ENCODE assay signal across 6 cellular contexts in genomic region chr6:169702640-169703246, GRCh38. TPM values are rescaled to one million over a fixed set of nuclear protein-coding genes. Genes with fewer than 3 reads are reported as not detected.
A peak's percentile ranks its signal among the peaks of the same experiment; 100 is the strongest.
DNase-seq lines count a peak whose midpoint lies in the region; ATAC-seq and TF ChIP-seq lines count a peak whose summit lies in the region.

No MANE protein-coding gene starts in this region.

- peak overlapping the region; percentile 80 to 85 for H3K4me3 ChIP-seq in gastroesophageal sphincter

- ATAC-seq in GM18499 (IDR thresholded peaks at IDR 0.05; ENCODE audit: insufficient read depth, unreplicated experiment) (peak; percentile 3), HG02973 (IDR thresholded peaks at IDR 0.05; ENCODE audit: unreplicated experiment) (peak; percentile 16), gastroesophageal sphincter (no peak)

- peaks cover 0 to 25% of the 10 kb centered on the region in 2 donors for H3K36me3 ChIP-seq in gastroesophageal sphincter

- no peak for TF ChIP-seq CTCF in VCaP (conservative IDR thresholded peaks at IDR 0.05)
- TF ChIP-seq CTCF in gastroesophageal sphincter (IDR thresholded peaks at IDR 0.05): no peak

- H3K4me1 ChIP-seq in gastroesophageal sphincter: peaks cover 7 to 58% (median 20%) of the 10 kb centered on the region in 3 donors

- H3K27ac ChIP-seq in VCaP (peak overlapping the region; percentile 96), gastroesophageal sphincter (peak overlapping the region; percentile 87 to 99 (median 97))

- peak; percentile 13 for DNase-seq in stimulated activated CD8-positive, alpha-beta memory T cell treated with anti-CD3 and anti-CD28 coated beads, Interleukin-15, amount 100 ng/mL, for 24 hours (ENCODE audit: low read depth)
- no peak for DNase-seq in mucosa of gallbladder (ENCODE audit: low spot score)

- no peaks in the 10 kb centered on the region for H3K27me3 ChIP-seq in gastroesophageal sphincter

- no peaks in the 10 kb centered on the region for H3K9me3 ChIP-seq in gastroesophageal sphincter

- no peak for TF ChIP-seq EP300 in gastroesophageal sphincter (IDR thresholded peaks at IDR 0.05)

- 1 to 3% methylated on average over 6 to 19 of the region's 41 CpGs for WGBS in gastroesophageal sphincter (ENCODE audit: low coverage in 1 of 2), 2 donors

- no peak for TF ChIP-seq POLR2A in gastroesophageal sphincter (IDR thresholded peaks at IDR 0.05)

RNA-seq across cellular contexts. Expression of gene C6orf120, which starts 0.8 kb away (rescaled TPM):
- total RNA-seq in gastroesophageal sphincter: 10 to 100 TPM; 31.9 to 38.8 (median 35.4) TPM
- total RNA-seq in mucosa of gallbladder: 32.6 TPM

RNA-seq across cellular contexts. Expression of gene WDR27, which starts 0.9 kb away (rescaled TPM):
- total RNA-seq in gastroesophageal sphincter (10 to 100 TPM in 3 of 4 donors, 1 to 10 TPM in 1; 10.0 to 35.0 (median 20.7) TPM), mucosa of gallbladder (47.6 TPM)

RNA-seq across cellular contexts. Expression of gene PHF10, which starts 21.6 kb away (rescaled TPM):
- total RNA-seq in gastroesophageal sphincter: 10 to 100 TPM; 72.3 to 92.9 (median 82.5) TPM
- total RNA-seq in mucosa of gallbladder: 39.4 TPM

RNA-seq across cellular contexts. Expression of gene DYNLT2, which starts 48.6 kb away (rescaled TPM):
- total RNA-seq in gastroesophageal sphincter: 1 to 10 TPM in 3 of 4 donors, under 1 TPM in 1; 0.74 to 3.1 (median 1.4) TPM
- 1.5 TPM for total RNA-seq in mucosa of gallbladder

RNA-seq across cellular contexts. Expression of gene ERMARD, which starts 48.7 kb away (rescaled TPM):
- total RNA-seq in gastroesophageal sphincter (10 to 100 TPM; 14.3 to 31.9 (median 16.8) TPM), mucosa of gallbladder (18.7 TPM)
